In genomic region chr1:46472503-46473181, GRCh38 we compare ENCODE assay signal across 22 cellular contexts. TPM values are rescaled to one million over a fixed set of nuclear protein-coding genes. Genes with fewer than 3 reads are reported as not detected.
A peak's percentile ranks its signal among the peaks of the same experiment; 100 is the strongest.
DNase-seq lines count a peak whose midpoint lies in the region; ATAC-seq, FAIRE-seq and TF ChIP-seq lines count a peak whose summit lies in the region.
"Had no signal": no experiment of that assay in that cellular context is flagged by ENCODE, and none has a peak within 500 bp of the region (broad histone marks: within the 10 kb centered on the region; RNA-seq: fewer than 3 reads in every experiment).

No MANE protein-coding gene starts in this region.

- H4K20me1 ChIP-seq in HepG2 (ENCODE audit: insufficient read depth, low read length) (no peaks in the 10 kb centered on the region), Karpas-422 (ENCODE audit: insufficient read depth, low read depth, low read length) (peaks cover under 1% of the 10 kb centered on the region; the same call in 1 of the 2 replicates), K562 (replicated peaks; ENCODE audit: control insufficient read depth, insufficient read depth, low read length) (no peaks in the 10 kb centered on the region)

- H3K79me2 ChIP-seq in HepG2 (ENCODE audit: insufficient read depth, low read length), result no peaks in the 10 kb centered on the region
- H3K79me2 ChIP-seq in Karpas-422 (ENCODE audit: low read length), result no peaks in the 10 kb centered on the region
- no peaks in the 10 kb centered on the region for H3K79me2 ChIP-seq in K562 (ENCODE audit: control insufficient read depth, insufficient read depth, low read length)

- in situ Hi-C loops in HepG2 (cut with HindIII; ENCODE audit: extremely low pct_ligation_motif_present, low pct_unique_long_range_greater_than_20kb) (no loop called here), K562 (cut with MboI) (no loop called here)

- no peaks in the 10 kb centered on the region for H3K9me2 ChIP-seq in Karpas-422 (replicated peaks; ENCODE audit: insufficient read depth, low read length)

- no peak for TF ChIP-seq POLR2A in HepG2 (IDR thresholded peaks at IDR 0.05; ENCODE audit: insufficient read depth in 1 of 2, low read depth in 2 of 2, low read length in 2 of 2)
- TF ChIP-seq POLR2A in right lobe of liver (IDR thresholded peaks at IDR 0.05), result no peak
- no peak for TF ChIP-seq POLR2A in K562 (conservative IDR thresholded peaks at IDR 0.05)

- H3K4me3 ChIP-seq in HepG2 (replicated peaks in 1 of 3; ENCODE audit: insufficient read depth in 1 of 3, low read depth in 2 of 3, low read length in 3 of 3), result no peak overlapping the region
- no peak overlapping the region for H3K4me3 ChIP-seq in right lobe of liver
- H3K4me3 ChIP-seq in Karpas-422 (ENCODE audit: low read length), result no peak overlapping the region
- H3K4me3 ChIP-seq in K562, result no peak overlapping the region
- H3K4me3 ChIP-seq: A549, BLaER1 had no signal

- WGBS in HepG2 (ENCODE audit: low lambda C conversion rate), result 2% methylated on average over 7 of the region's 7 CpGs
- 42% methylated on average over 7 of the region's 7 CpGs for WGBS in right lobe of liver (ENCODE audit: insufficient coverage, low coverage, low lambda C conversion rate, missing lambda C conversion rate)
- 5% methylated on average over 7 of the region's 7 CpGs for WGBS in K562 (ENCODE audit: insufficient coverage, low coverage, missing lambda C conversion rate)

- H3K9ac ChIP-seq in HepG2 (ENCODE audit: insufficient read depth, low read depth, low read length) (no peak overlapping the region), Karpas-422 (ENCODE audit: low read length) (no peak overlapping the region), K562 (ENCODE audit: insufficient read depth in 1 of 2, low read depth in 2 of 2, low read length in 2 of 2) (no peak overlapping the region)
- H3K9ac ChIP-seq: BLaER1, KMS-11 had no signal

- TF ChIP-seq RAD21 in HepG2 (CRISPR knock-in tag; IDR thresholded peaks at IDR 0.05), result no peak
- no peak for TF ChIP-seq RAD21 in K562 (CRISPR knock-in tag; conservative IDR thresholded peaks at IDR 0.05 in 1 of 2, IDR thresholded peaks at IDR 0.05 in 1 of 2)

- H3K9me3 ChIP-seq in HepG2 (ENCODE audit: low read length), result no peaks in the 10 kb centered on the region
- no peaks in the 10 kb centered on the region for H3K9me3 ChIP-seq in right lobe of liver
- no peaks in the 10 kb centered on the region for H3K9me3 ChIP-seq in Karpas-422 (ENCODE audit: low read length)
- H3K9me3 ChIP-seq in K562 (replicated peaks; ENCODE audit: control insufficient read depth, insufficient read depth, low read depth, low read length), result no peaks in the 10 kb centered on the region
- H3K9me3 ChIP-seq: A549, BLaER1 had no signal

- H3K27me3 ChIP-seq in HepG2 (ENCODE audit: control insufficient read depth in 1 of 2, insufficient read depth in 2 of 2, low read length in 2 of 2) (peaks cover 9 to 44% of the 10 kb centered on the region in 2 experiments), right lobe of liver (no peaks in the 10 kb centered on the region), Karpas-422 (ENCODE audit: low read length) (no peaks in the 10 kb centered on the region), K562 (ENCODE audit: control insufficient read depth in 2 of 2, insufficient read depth in 2 of 2, low read length in 2 of 2) (peaks cover 0 to 8% of the 10 kb centered on the region in 2 experiments; a peak in 2 of 5 replicates)

- no peak overlapping the region for H2AFZ ChIP-seq in HepG2 (ENCODE audit: low read length)
- H2AFZ ChIP-seq in Karpas-422 (ENCODE audit: low read length), result no peak overlapping the region
- no peak overlapping the region for H2AFZ ChIP-seq in K562 (ENCODE audit: low read depth, low read length)

- H3K4me1 ChIP-seq in HepG2 (ENCODE audit: insufficient read depth, low read length), result peaks cover 6% of the 10 kb centered on the region; the same call in 1 of the 2 replicates
- H3K4me1 ChIP-seq in right lobe of liver, result no peaks in the 10 kb centered on the region
- no peaks in the 10 kb centered on the region for H3K4me1 ChIP-seq in Karpas-422 (ENCODE audit: low read length)
- H3K4me1 ChIP-seq in K562 (replicated peaks in 1 of 2; ENCODE audit: control insufficient read depth in 2 of 2, insufficient read depth in 2 of 2, low read length in 2 of 2), result peaks cover 2 to 14% of the 10 kb centered on the region in 2 experiments; a peak in 4 of 5 replicates
- H3K4me1 ChIP-seq: A549 had no signal

- ATAC-seq in HepG2, result no peak
- no peak for ATAC-seq in right lobe of liver
- ATAC-seq in K562, result no peak
- no peak for ATAC-seq in activated T-cell treated with anti-CD3 and anti-CD28 coated beads, Interleukin-2, amount 50 U/mL, for 4 hours
- no peak for ATAC-seq in GM19455 (IDR thresholded peaks at IDR 0.05; ENCODE audit: unreplicated experiment)
- ATAC-seq: A549 had no signal

- DNase-seq in HepG2 (ENCODE audit: low spot score), result no peak
- no peak for DNase-seq in right lobe of liver
- peak; percentile 57 for DNase-seq in Karpas-422
- DNase-seq in K562 (ENCODE audit: extremely low read depth in 1 of 4, low spot score in 3 of 4), result no peak
- DNase-seq in urothelium cell line (ENCODE audit: low spot score), result no peak
- DNase-seq in activated T-cell treated with anti-CD3 and anti-CD28 coated beads, Interleukin-2, amount 50 U/mL, for 4 hours, result no peak
- DNase-seq in D341Med (ENCODE audit: low spot score), result no peak
- DNase-seq: AML-193; CD4-positive, alpha-beta memory T cell; DMS79 treated with DMSO at 0.1 percent for 48 hours; GF-D8; H9 had no signal

- H3K27me3 Mint-ChIP-seq in activated T-cell treated with anti-CD3 and anti-CD28 coated beads, Interleukin-2, amount 50 U/mL, for 4 hours (ENCODE audit: low read depth), result peaks cover 25% of the 10 kb centered on the region

- no peak overlapping the region for H3K27ac ChIP-seq in HepG2 (ENCODE audit: extremely low read length, insufficient read depth, low read length)
- no peak overlapping the region for H3K27ac ChIP-seq in right lobe of liver
- H3K27ac ChIP-seq in Karpas-422 (ENCODE audit: low read length), result no peak overlapping the region
- no peak overlapping the region for H3K27ac ChIP-seq in K562 (ENCODE audit: extremely low read depth, low read depth, low read length)
- H3K27ac ChIP-seq: 22Rv1, A549, BLaER1, HL-60, KMS-11 had no signal

- POLR2A ChIA-PET in HepG2 (lab: Yijun Ruan, JAX), result no interaction called here
- POLR2A ChIA-PET in K562 (lab: Yijun Ruan, JAX), result interaction anchor here (0.6 to 1.9 kb wide), 9 partner anchors 8 to 209 kb away, joined by 3 to 6 read pairs (median 3); no protein-coding TSS in a partner anchor

- TF ChIP-seq EP300 in HepG2 (IDR thresholded peaks at IDR 0.05; ENCODE audit: low read depth in 2 of 2, low read length in 2 of 2), result no peak
- TF ChIP-seq EP300 in HepG2 (CRISPR knock-in tag; IDR thresholded peaks at IDR 0.05; ENCODE audit: borderline replicate concordance), result no peak
- no peak for TF ChIP-seq EP300 in K562 (IDR thresholded peaks at IDR 0.05; ENCODE audit: low read length)

- BruUV-seq in HepG2 (replicated peaks; lab: Mats Ljungman, UMichigan) (no TSS peak), K562 (replicated peaks; lab: Mats Ljungman, UMichigan) (no TSS peak)

- TF ChIP-seq CTCF in HepG2 (CRISPR knock-in tag; IDR thresholded peaks at IDR 0.05), result no peak
- TF ChIP-seq CTCF in right lobe of liver (IDR thresholded peaks at IDR 0.05), result no peak
- TF ChIP-seq CTCF in K562 (IDR thresholded peaks at IDR 0.05 in 2 of 3, conservative IDR thresholded peaks at IDR 0.05 in 1 of 3; ENCODE audit: insufficient read depth in 2 of 3, low read depth in 1 of 3, low read length in 3 of 3), result no peak

- H3K4me3 Mint-ChIP-seq in activated T-cell treated with anti-CD3 and anti-CD28 coated beads, Interleukin-2, amount 50 U/mL, for 4 hours, result no peak overlapping the region
- H3K4me3 Mint-ChIP-seq: CD14-positive monocyte; CD4-positive, alpha-beta memory T cell; H9 had no signal

- H3K36me3 Mint-ChIP-seq in activated T-cell treated with anti-CD3 and anti-CD28 coated beads, Interleukin-2, amount 50 U/mL, for 4 hours (ENCODE audit: insufficient read depth), result no peaks in the 10 kb centered on the region
- H3K36me3 Mint-ChIP-seq: CD14-positive monocyte; CD4-positive, alpha-beta memory T cell; IgD-negative memory B cell had no signal

- intact Hi-C loops in HepG2 (cut with micrococcal nuclease; ENCODE audit: unreplicated experiment) (no loop called here), right lobe of liver (cut with DNase I) (no loop called here), K562 (cut with micrococcal nuclease) (no loop called here)

- no peaks in the 10 kb centered on the region for H3K9me3 Mint-ChIP-seq in activated T-cell treated with anti-CD3 and anti-CD28 coated beads, Interleukin-2, amount 50 U/mL, for 4 hours
- H3K9me3 Mint-ChIP-seq: CD4-positive, alpha-beta memory T cell; H9; IgD-negative memory B cell had no signal

- no peak for FAIRE-seq in HepG2 (lab: Jason Lieb, UNC)
- FAIRE-seq in K562 (lab: Jason Lieb, UNC), result no peak
- FAIRE-seq in urothelium cell line (lab: Jason Lieb, UNC), result peak; percentile 5
- FAIRE-seq: A549, H1 had no signal

- H3K4me2 ChIP-seq in HepG2 (ENCODE audit: low read depth, low read length) (no peak overlapping the region), Karpas-422 (ENCODE audit: low read depth, low read length, poor library complexity, severe bottlenecking) (no peak overlapping the region), K562 (ENCODE audit: insufficient read depth, low read length) (no peak overlapping the region)
- H3K4me2 ChIP-seq: A549, BLaER1, KMS-11 had no signal

- H3K36me3 ChIP-seq in HepG2 (replicated peaks in 1 of 2; ENCODE audit: control insufficient read depth in 1 of 2, insufficient read depth in 2 of 2, low read length in 2 of 2), result no peaks in the 10 kb centered on the region
- no peaks in the 10 kb centered on the region for H3K36me3 ChIP-seq in right lobe of liver
- no peaks in the 10 kb centered on the region for H3K36me3 ChIP-seq in Karpas-422 (ENCODE audit: insufficient read depth, low read length)
- H3K36me3 ChIP-seq in K562 (ENCODE audit: control insufficient read depth, insufficient read depth, low read length), result no peaks in the 10 kb centered on the region
- H3K36me3 ChIP-seq: BLaER1 had no signal

- no peaks in the 10 kb centered on the region for H3K4me1 Mint-ChIP-seq in activated T-cell treated with anti-CD3 and anti-CD28 coated beads, Interleukin-2, amount 50 U/mL, for 4 hours (ENCODE audit: low read depth)
- H3K4me1 Mint-ChIP-seq: CD14-positive monocyte had no signal

- H3K9me1 ChIP-seq in K562 (ENCODE audit: control insufficient read depth, insufficient read depth, low read length), result no peaks in the 10 kb centered on the region

- CTCF ChIA-PET in HepG2 (lab: Yijun Ruan, JAX; ENCODE audit: low intra/inter-chr PET ratio, low total read pairs), result no interaction called here
- CTCF ChIA-PET in K562 (lab: Yijun Ruan, JAX; ENCODE audit: low intra/inter-chr PET ratio), result interaction anchor here (1.1 kb wide), 1 partner anchor 26 kb away, joined by 3 read pairs; no protein-coding TSS in a partner anchor

RNA-seq across cellular contexts. Expression of gene DMBX1, which starts 17.0 kb away (rescaled TPM):
- total RNA-seq in HepG2 (2016; rRNA removed; fragmentation: Illumina TruSeq; extraction: Trizol), result not detected in 2 replicates
- total RNA-seq in HepG2 (2016; cell fraction: cytosol; rRNA removed; fragmentation: Illumina TruSeq; extraction: Trizol; ENCODE audit: low read depth), result not detected in 2 replicates
- total RNA-seq in HepG2 (2016; cell fraction: insoluble cytoplasmic fraction; rRNA removed; fragmentation: Illumina TruSeq; extraction: Trizol), result not detected in 2 replicates
- total RNA-seq in HepG2 (2016; cell fraction: membrane; rRNA removed; fragmentation: Illumina TruSeq; extraction: Trizol), result not detected in 2 replicates
- not detected in 2 replicates for total RNA-seq in HepG2 (2016; cell fraction: nucleus; rRNA removed; fragmentation: Illumina TruSeq; extraction: Trizol)
- not detected in 2 replicates for polyA plus RNA-seq in HepG2 (2011; rRNA removed)
- not detected in 2 replicates for polyA plus RNA-seq in HepG2 (2011; cell fraction: cytosol; rRNA removed)
- not detected in 2 replicates for polyA plus RNA-seq in HepG2 (2011; cell fraction: nucleus; rRNA removed)
- not detected in 2 replicates for polyA plus RNA-seq in HepG2 (2012)
- not detected in 2 replicates for polyA plus RNA-seq in HepG2 (2016; cell fraction: cytosol; fragmentation: Illumina TruSeq; extraction: Trizol; ENCODE audit: low read depth)
- not detected in 2 replicates for polyA plus RNA-seq in HepG2 (2016; cell fraction: insoluble cytoplasmic fraction; fragmentation: Illumina TruSeq; extraction: Trizol; ENCODE audit: low read depth)
- not detected in 2 replicates for polyA plus RNA-seq in HepG2 (2016; cell fraction: membrane; fragmentation: Illumina TruSeq; extraction: Trizol; ENCODE audit: low read depth)
- polyA plus RNA-seq in HepG2 (2016; cell fraction: nucleus; fragmentation: Illumina TruSeq; extraction: Trizol; ENCODE audit: insufficient read depth, low read depth), result not detected in 2 replicates
- polyA minus RNA-seq in HepG2 (2011; rRNA and poly(A)+ RNA removed; ENCODE audit: low replicate concordance), result 1.9 TPM in 1 of 2 replicates, not detected in the other
- not detected in 2 replicates for polyA minus RNA-seq in HepG2 (2011; cell fraction: cytosol; rRNA and poly(A)+ RNA removed)
- polyA minus RNA-seq in HepG2 (2011; cell fraction: nucleus; rRNA and poly(A)+ RNA removed), result not detected in 2 replicates
- not detected for total RNA-seq in right lobe of liver
- total RNA-seq in Karpas-422 (2014; rRNA removed; shearing (Covaris generic); ENCODE audit: low replicate concordance), result not detected in 2 replicates
- 5.4 and 9.4 TPM in 2 replicates for total RNA-seq in K562 (2011; cell fraction: chromatin; rRNA removed; ENCODE audit: low replicate concordance)
- total RNA-seq in K562 (2011; cell fraction: nucleolus; rRNA removed), result 7.1 and 8.2 TPM in 2 replicates
- 7.4 and 7.9 TPM in 2 replicates for total RNA-seq in K562 (2011; cell fraction: nucleoplasm; rRNA removed)
- 0.86 and 1.2 TPM in 2 replicates for total RNA-seq in K562 (2014; rRNA removed)
- total RNA-seq in K562 (2014; rRNA removed; fragmentation: Illumina TruSeq; extraction: Trizol), result 0.55 and 0.64 TPM in 2 replicates
- 0.79 and 1.0 TPM in 2 replicates for total RNA-seq in K562 (2015; rRNA removed; fragmentation: Illumina TruSeq; extraction: Trizol)
- total RNA-seq in K562 (2021), result 2.5 and 3.8 TPM in 2 replicates
- 4.3 and 10.7 TPM in 2 replicates for polyA plus RNA-seq in K562 (2011; rRNA removed)
- polyA plus RNA-seq in K562 (2011; cell fraction: cytosol; rRNA removed), result 5.9 and 9.6 TPM in 2 replicates
- polyA plus RNA-seq in K562 (2011; cell fraction: nucleus; rRNA removed), result 16.2 and 16.5 TPM in 2 replicates
- polyA plus RNA-seq in K562 (2012), result 2.5 and 4.8 TPM in 2 replicates
- polyA plus RNA-seq in K562 (2014; fragmentation: Illumina TruSeq; extraction: Trizol), result 1.6 and 2.4 TPM in 2 replicates
- under 1 TPM; 0.25 to 0.37 TPM for polyA plus RNA-seq in K562 (2014; fragmentation: Nextera tagmentation; extraction: Ambion mirVana)
- 2.3 and 3.4 TPM in 2 replicates for polyA plus RNA-seq in K562 (2014; rRNA removed)
- 2.5 and 3.5 TPM in 2 replicates for polyA minus RNA-seq in K562 (2011; rRNA and poly(A)+ RNA removed)
- polyA minus RNA-seq in K562 (2011; cell fraction: cytosol; rRNA and poly(A)+ RNA removed), result 1.7 and 6.7 TPM in 2 replicates
- 1.9 and 3.8 TPM in 2 replicates for polyA minus RNA-seq in K562 (2011; cell fraction: nucleus; rRNA and poly(A)+ RNA removed)
- not detected for total RNA-seq in activated T-cell treated with anti-CD3 and anti-CD28 coated beads, Interleukin-2, amount 50 U/mL, for 4 hours
- total RNA-seq: CD4-positive, alpha-beta memory T cell; HT1080 had no signal
- polyA plus RNA-seq: CD14-positive monocyte; CD4-positive, alpha-beta memory T cell; IgD-negative memory B cell had no signal

Comparison
In these comparisons a context has a peak if more than half of its experiments do, and no peak if none do; other contexts are left out.
1. Of the 241 proteins assayed by ChIP-seq in both HepG2 and K562: peak only in HepG2: none; only in K562: JUNB; in both: none; in neither: 237; mixed calls (peak in some experiments, not most) for 3.